8 cellular contexts compared by ENCODE assay signal in genomic region chr2:73986085-73986680, GRCh38. TPM values are rescaled to one million over a fixed set of nuclear protein-coding genes. Genes with fewer than 3 reads are reported as not detected.
DNase-seq lines count a peak whose midpoint lies in the region; ATAC-seq and TF ChIP-seq lines count a peak whose summit lies in the region.

No MANE protein-coding gene starts in this region.

- CTCF ChIA-PET in AG04450 (lab: Charles Lee) = interaction anchor here (1.2 kb wide), 1 partner anchor 10 kb away, joined by 5 read pairs; no protein-coding TSS in a partner anchor

- DNase-seq in AG04450 (ENCODE audit: low read depth, low spot score) = no peak
- no peak for DNase-seq in astrocyte of the cerebellum (ENCODE audit: low read depth)
- no peak for DNase-seq in GF-D8 (lab: John Stamatoyannopoulos, UW)
- no peak for DNase-seq in CD1c-positive myeloid dendritic cell (ENCODE audit: extremely low spot score)
- DNase-seq in GM13976 (ENCODE audit: low spot score) = no peak

- H3K4me1 ChIP-seq in mucosa of rectum (ENCODE audit: control insufficient read depth in 2 of 2, insufficient read depth in 2 of 2, low read length in 2 of 2) = peaks cover 48 to 49% of the 10 kb centered on the region in 2 donors

- no peak overlapping the region for H3K27ac ChIP-seq in AG04450 (ENCODE audit: low read depth, low read length)
- peak overlapping the region; percentile 90 for H3K27ac ChIP-seq in KOPT-K1 (ENCODE audit: low read depth, low read length, poor library complexity, severe bottlenecking)
- peak overlapping the region; percentile 78 to 86 for H3K27ac ChIP-seq in mucosa of rectum (ENCODE audit: low read depth in 2 of 2, low read length in 2 of 2)

- POLR2A ChIA-PET in AG04450 (lab: Yijun Ruan, JAX) = no interaction called here

- peak overlapping the region; percentile 63 to 79 for H3K9ac ChIP-seq in mucosa of rectum (ENCODE audit: low read depth in 1 of 2, low read length in 2 of 2)

- H3K9me3 ChIP-seq in AG04450 (ENCODE audit: control insufficient read depth, insufficient read depth, low read length) (no peaks in the 10 kb centered on the region; the same call in 1 of the 2 replicates), KOPT-K1 (ENCODE audit: insufficient read depth, low read length, poor library complexity, severe bottlenecking) (no peaks in the 10 kb centered on the region), mucosa of rectum (ENCODE audit: control insufficient read depth in 2 of 2, low read length in 2 of 2) (no peaks in the 10 kb centered on the region)

- in situ Hi-C loops in astrocyte of the cerebellum (cut with HindIII; ENCODE audit: low sequenced_read_pairs) = no loop called here
- in situ Hi-C loops in GM13976 (cut with MboI; ENCODE audit: low sequenced_read_pairs, unreplicated experiment) = no loop called here

- H3K4me3 ChIP-seq in AG04450 (ENCODE audit: low read depth, low read length) (peak overlapping the region; percentile 66), astrocyte of the cerebellum (ENCODE audit: low read depth, low read length) (peak overlapping the region; percentile 50), mucosa of rectum (ENCODE audit: low read length in 2 of 2) (peak overlapping the region; percentile 72 to 77)

- H3K27me3 ChIP-seq in AG04450 (ENCODE audit: control insufficient read depth, insufficient read depth, low read length) = no peaks in the 10 kb centered on the region
- no peaks in the 10 kb centered on the region for H3K27me3 ChIP-seq in mucosa of rectum (ENCODE audit: control insufficient read depth in 2 of 2, insufficient read depth in 2 of 2, low read length in 2 of 2)

- TF ChIP-seq CTCF in AG04450 (IDR thresholded peaks at IDR 0.05; ENCODE audit: low read depth, low read length) (no peak), astrocyte of the cerebellum (IDR thresholded peaks at IDR 0.05; ENCODE audit: low read depth, low read length, missing control alignments) (no peak), GM13976 (IDR thresholded peaks at IDR 0.05; ENCODE audit: borderline replicate concordance, control extremely low read depth, extremely low read depth, insufficient read depth, missing control alignments) (no peak)

- peaks cover 49% of the 10 kb centered on the region for H3K36me3 ChIP-seq in KOPT-K1 (ENCODE audit: insufficient read depth, low read length)
- H3K36me3 ChIP-seq in mucosa of rectum (ENCODE audit: control insufficient read depth in 2 of 2, insufficient read depth in 2 of 2, low read length in 2 of 2) = peaks cover 3 to 16% of the 10 kb centered on the region in 2 donors

- no peak for ATAC-seq in GM21576 (IDR thresholded peaks at IDR 0.05; ENCODE audit: unreplicated experiment)

RNA-seq across cellular contexts. Expression of gene TET3, which starts 1.5 kb away (rescaled TPM):
- polyA plus RNA-seq in AG04450 (2011; rRNA removed) = 3.1 and 3.2 TPM in 2 replicates
- polyA minus RNA-seq in AG04450 (2011; rRNA and poly(A)+ RNA removed) = 6.3 TPM in 2 replicates

RNA-seq across cellular contexts. Expression of gene DGUOK, which starts 59.5 kb away (rescaled TPM):
- 101 TPM in 2 replicates for polyA plus RNA-seq in AG04450 (2011; rRNA removed)
- 22.3 and 22.4 TPM in 2 replicates for polyA minus RNA-seq in AG04450 (2011; rRNA and poly(A)+ RNA removed)
